17 cellular contexts compared by ENCODE assay signal in genomic region chr16:12583237-12583897, GRCh38.
DNase-seq lines count a peak whose midpoint lies in the region; ATAC-seq and TF ChIP-seq lines count a peak whose summit lies in the region.
"Had no signal": no experiment of that assay in that cellular context is flagged by ENCODE, and none has a peak within 500 bp of the region (broad histone marks: within the 10 kb centered on the region; RNA-seq: fewer than 3 reads in every experiment).

No MANE protein-coding gene starts in this region.

- H3K36me3 Mint-ChIP-seq in activated T-cell treated with anti-CD3 and anti-CD28 coated beads, Interleukin-2, amount 50 U/mL, for 24 hours (ENCODE audit: low read depth) = no peaks in the 10 kb centered on the region
- H3K36me3 Mint-ChIP-seq in endodermal cell (ENCODE audit: low read depth) (no peaks in the 10 kb centered on the region), neural crest cell (ENCODE audit: low read depth) (no peaks in the 10 kb centered on the region)

- intact Hi-C loops in right cardiac atrium (cut with DNase I) = no loop called here

- H3K4me3 ChIP-seq in endodermal cell (ENCODE audit: low read length) (no peak overlapping the region), right cardiac atrium (ENCODE audit: low read length) (no peak overlapping the region)
- H3K4me3 ChIP-seq: BLaER1 treated with 17β-estradiol and CSF1 and Interleukin-3, amounts not matched to agents 10 nM and 100 nM; GM12878; GM23338 had no signal

- ATAC-seq in right cardiac atrium = no peak
- ATAC-seq: GM12878, GM23338 had no signal

- DNase-seq in activated T-cell treated with anti-CD3 and anti-CD28 coated beads, Interleukin-2, amount 50 U/mL, for 24 hours = peak; percentile 20
- DNase-seq in activated T-cell treated with anti-CD3 and anti-CD28 coated beads for 4 hours (no peak), endodermal cell (peak; percentile 33), neural crest cell (ENCODE audit: low read depth, low spot score) (no peak), islet precursor cell (no peak), AML-193 (lab: John Stamatoyannopoulos, UW) (no peak), right cardiac atrium (no peak)
- DNase-seq in stimulated activated CD8-positive, alpha-beta memory T cell treated with anti-CD3 and anti-CD28 coated beads, Interleukin-4, amount 100 ng/mL, for 48 hours = peak; percentile 5
- DNase-seq: 8988T; Calu3; CD4-positive, CD25-positive, alpha-beta regulatory T cell; DMS 273 treated with DMSO at 0.1 percent for 48 hours; DMS79; H7 had no signal

- H3K4me1 Mint-ChIP-seq in activated T-cell treated with anti-CD3 and anti-CD28 coated beads, Interleukin-2, amount 50 U/mL, for 24 hours (ENCODE audit: low read depth) = peaks cover 10% of the 10 kb centered on the region
- peaks cover 6% of the 10 kb centered on the region for H3K4me1 Mint-ChIP-seq in endodermal cell
- H3K4me1 Mint-ChIP-seq in neural crest cell = no peaks in the 10 kb centered on the region
- H3K4me1 Mint-ChIP-seq: GM23338 had no signal

- H3K36me3 ChIP-seq in endodermal cell (ENCODE audit: control insufficient read depth, insufficient read depth, low read length) = no peaks in the 10 kb centered on the region
- H3K36me3 ChIP-seq: BLaER1 treated with 17β-estradiol and CSF1 and Interleukin-3, amounts not matched to agents 10 nM and 100 nM had no signal

- no peak overlapping the region for H3K27ac Mint-ChIP-seq in activated T-cell treated with anti-CD3 and anti-CD28 coated beads, Interleukin-2, amount 50 U/mL, for 24 hours
- H3K27ac Mint-ChIP-seq in endodermal cell = no peak overlapping the region
- H3K27ac Mint-ChIP-seq in neural crest cell (ENCODE audit: unreplicated experiment) = peak overlapping the region; percentile 86
- H3K27ac Mint-ChIP-seq: CD4-positive, CD25-positive, alpha-beta regulatory T cell; GM23338 had no signal

- TF ChIP-seq CTCF in endodermal cell (conservative IDR thresholded peaks at IDR 0.05) = no peak
- TF ChIP-seq CTCF in neural crest cell (conservative IDR thresholded peaks at IDR 0.05) = no peak

- H3K27me3 Mint-ChIP-seq in activated T-cell treated with anti-CD3 and anti-CD28 coated beads, Interleukin-2, amount 50 U/mL, for 24 hours = peaks cover 9% of the 10 kb centered on the region
- H3K27me3 Mint-ChIP-seq in endodermal cell (ENCODE audit: insufficient read depth) (no peaks in the 10 kb centered on the region), neural crest cell (ENCODE audit: low read depth) (peaks cover 2% of the 10 kb centered on the region)

- no peak overlapping the region for H3K9ac ChIP-seq in endodermal cell (ENCODE audit: extremely low read depth, low read length, poor library complexity, severe bottlenecking)
- H3K9ac ChIP-seq: BLaER1 treated with 17β-estradiol and CSF1 and Interleukin-3, amounts not matched to agents 10 nM and 100 nM had no signal

- no peaks in the 10 kb centered on the region for H3K4me1 ChIP-seq in endodermal cell (ENCODE audit: control insufficient read depth, insufficient read depth, low read length)
- no peaks in the 10 kb centered on the region for H3K4me1 ChIP-seq in right cardiac atrium (ENCODE audit: control insufficient read depth, insufficient read depth, low read length)
- H3K4me1 ChIP-seq: BLaER1 treated with 17β-estradiol and CSF1 and Interleukin-3, amounts not matched to agents 10 nM and 100 nM had no signal

- H3K9me3 ChIP-seq in endodermal cell (ENCODE audit: control insufficient read depth, low read length) = no peaks in the 10 kb centered on the region
- no peaks in the 10 kb centered on the region for H3K9me3 ChIP-seq in right cardiac atrium (ENCODE audit: control insufficient read depth, low read length)

- H3K27me3 ChIP-seq in endodermal cell (ENCODE audit: control insufficient read depth, insufficient read depth, low read length, poor library complexity, severe bottlenecking) = no peaks in the 10 kb centered on the region
- no peaks in the 10 kb centered on the region for H3K27me3 ChIP-seq in right cardiac atrium (ENCODE audit: control insufficient read depth, insufficient read depth)
- H3K27me3 ChIP-seq: BLaER1 treated with 17β-estradiol and CSF1 and Interleukin-3, amounts not matched to agents 10 nM and 100 nM had no signal

- H3K4me3 Mint-ChIP-seq in activated T-cell treated with anti-CD3 and anti-CD28 coated beads, Interleukin-2, amount 50 U/mL, for 24 hours = no peak overlapping the region
- H3K4me3 Mint-ChIP-seq in endodermal cell (no peak overlapping the region), neural crest cell (no peak overlapping the region)
- H3K4me3 Mint-ChIP-seq: CD4-positive, CD25-positive, alpha-beta regulatory T cell; GM23338 had no signal

- H3K27ac ChIP-seq in endodermal cell (ENCODE audit: low read depth, low read length) (no peak overlapping the region), right cardiac atrium (ENCODE audit: low read length) (no peak overlapping the region)
- H3K27ac ChIP-seq: BLaER1 treated with 17β-estradiol and CSF1 and Interleukin-3, amounts not matched to agents 10 nM and 100 nM had no signal

- H3K9me3 Mint-ChIP-seq in activated T-cell treated with anti-CD3 and anti-CD28 coated beads, Interleukin-2, amount 50 U/mL, for 24 hours = no peaks in the 10 kb centered on the region
- H3K9me3 Mint-ChIP-seq in endodermal cell (no peaks in the 10 kb centered on the region), neural crest cell (no peaks in the 10 kb centered on the region)
- H3K9me3 Mint-ChIP-seq: GM23338 had no signal

- WGBS in endodermal cell (ENCODE audit: insufficient coverage in 1 of 2, insufficient read length in 1 of 2), 2 experiments = 60 to 96% methylated on average over 1 to 5 of the region's 5 CpGs
- WGBS in right cardiac atrium = 78% methylated on average over 5 of the region's 5 CpGs

Comparison
In these comparisons a context has a peak if more than half of its experiments do, and no peak if none do; other contexts are left out.
1. DNase-seq: peak in activated T-cell treated with anti-CD3 and anti-CD28 coated beads, Interleukin-2, amount 50 U/mL, for 24 hours (single experiment), endodermal cell (single experiment) and stimulated activated CD8-positive, alpha-beta memory T cell treated with anti-CD3 and anti-CD28 coated beads, Interleukin-4, amount 100 ng/mL, for 48 hours (single experiment); none in activated T-cell treated with anti-CD3 and anti-CD28 coated beads for 4 hours (single experiment), neural crest cell (single experiment), islet precursor cell (single experiment), AML-193 (0 of 2) and right cardiac atrium (0 of 3).